ENCODE assay signal across 8 cellular contexts in the genomic region with DNA sequence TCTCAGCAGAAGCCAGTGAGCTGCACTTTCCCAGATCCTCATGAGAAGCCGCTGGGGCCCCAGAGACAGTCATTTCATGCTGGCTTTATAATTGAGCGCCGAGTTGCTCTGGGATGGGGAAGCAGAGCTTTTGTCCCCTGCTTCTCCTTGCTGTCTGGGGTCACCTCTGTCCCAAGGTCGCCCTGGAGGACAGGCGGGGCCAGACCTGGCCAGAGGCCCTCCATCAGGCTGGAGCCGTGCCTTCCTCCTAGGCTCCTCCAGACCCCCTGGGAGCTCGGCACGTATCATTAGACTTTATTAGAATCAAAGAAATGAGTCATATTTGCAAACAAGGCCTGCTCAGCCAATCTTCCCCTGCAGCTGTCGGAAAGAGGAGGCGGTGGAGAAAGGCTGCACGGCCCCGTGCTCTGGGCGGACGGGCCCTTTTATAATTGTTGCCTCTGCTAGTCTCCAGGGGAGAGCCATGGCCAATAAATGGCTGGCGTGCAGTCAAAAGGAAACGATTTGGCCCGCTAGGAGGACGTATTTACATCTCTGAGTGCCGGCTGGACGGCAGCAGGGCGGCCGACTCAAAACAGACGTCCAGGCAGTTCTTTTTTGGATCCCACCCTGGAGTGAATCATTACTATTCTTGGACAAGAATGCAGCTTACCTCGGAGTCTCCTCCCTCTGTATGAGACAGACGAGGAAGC. TPM values are rescaled to one million over a fixed set of nuclear protein-coding genes. Genes with fewer than 3 reads are reported as not detected.
DNase-seq lines count a peak whose midpoint lies in the region; ATAC-seq, FAIRE-seq and TF ChIP-seq lines count a peak whose summit lies in the region.

No MANE protein-coding gene starts in this region.

- intact Hi-C loops in pancreas (cut with DNase I) = no loop called here

- peaks cover 2% of the 10 kb centered on the region for H3K4me1 Mint-ChIP-seq in activated naive CD8-positive, alpha-beta T cell treated with anti-CD3 and anti-CD28 coated beads, Interleukin-2, amount 50 U/mL, for 24 hours

- 32 to 33% methylated on average over 24 to 25 of the region's 25 CpGs for WGBS in pancreas, 2 donors

- peaks cover 15% of the 10 kb centered on the region for H3K4me1 ChIP-seq in RWPE2 (ENCODE audit: insufficient read depth, poor library complexity, severe bottlenecking)
- peaks cover 0 to 25% (median 9%) of the 10 kb centered on the region in 3 donors for H3K4me1 ChIP-seq in pancreas

- no peaks in the 10 kb centered on the region for H3K27me3 Mint-ChIP-seq in activated naive CD8-positive, alpha-beta T cell treated with anti-CD3 and anti-CD28 coated beads, Interleukin-2, amount 50 U/mL, for 24 hours

- H3K4me3 ChIP-seq in RWPE2 (ENCODE audit: severe bottlenecking) (no peak overlapping the region), pancreas (no peak overlapping the region)

- H3K9me3 ChIP-seq in RWPE2 (ENCODE audit: severe bottlenecking) = no peaks in the 10 kb centered on the region
- H3K9me3 ChIP-seq in pancreas = no peaks in the 10 kb centered on the region

- H3K27ac Mint-ChIP-seq in activated naive CD8-positive, alpha-beta T cell treated with anti-CD3 and anti-CD28 coated beads, Interleukin-2, amount 50 U/mL, for 24 hours = no peak overlapping the region

- H3K27me3 ChIP-seq in RWPE2 (ENCODE audit: insufficient read depth, poor library complexity, severe bottlenecking) (no peaks in the 10 kb centered on the region), pancreas (no peaks in the 10 kb centered on the region)

- H3K36me3 Mint-ChIP-seq in activated naive CD8-positive, alpha-beta T cell treated with anti-CD3 and anti-CD28 coated beads, Interleukin-2, amount 50 U/mL, for 24 hours (ENCODE audit: low read depth) = peaks cover 34% of the 10 kb centered on the region

- no peak overlapping the region for H3K4me3 Mint-ChIP-seq in activated naive CD8-positive, alpha-beta T cell treated with anti-CD3 and anti-CD28 coated beads, Interleukin-2, amount 50 U/mL, for 24 hours

- TF ChIP-seq CTCF in RWPE2 (IDR thresholded peaks at IDR 0.05; ENCODE audit: poor library complexity, severe bottlenecking) (no peak), pancreas (IDR thresholded peaks at IDR 0.05) (no peak)

- H3K36me3 ChIP-seq in RWPE2 (ENCODE audit: low read depth) (peaks cover 2% of the 10 kb centered on the region; the same call in 1 of the 2 replicates), pancreas (no peaks in the 10 kb centered on the region)

- H3K9me3 Mint-ChIP-seq in activated naive CD8-positive, alpha-beta T cell treated with anti-CD3 and anti-CD28 coated beads, Interleukin-2, amount 50 U/mL, for 24 hours = no peaks in the 10 kb centered on the region

- H3K27ac ChIP-seq in RWPE2 (ENCODE audit: poor library complexity, severe bottlenecking) (peak overlapping the region; percentile 76), pancreas (peak overlapping the region; percentile 79 to 90 (median 81))

- DNase-seq in GM03348 (ENCODE audit: low spot score) (peak; percentile 92), RWPE2 (ENCODE audit: low spot score) (no peak), frontal cortex (ENCODE audit: low spot score in 2 of 2) (peak; percentile 43 to 71), pancreas (peak; percentile 78 to 86 (median 82))
- no peak for DNase-seq in activated naive CD8-positive, alpha-beta T cell treated with anti-CD3 and anti-CD28 coated beads, Interleukin-2, amount 50 U/mL, for 24 hours

- FAIRE-seq in frontal cortex (lab: Jason Lieb, UNC) = no peak
- FAIRE-seq in pancreas (lab: Jason Lieb, UNC) = peak; percentile 85

- ATAC-seq in RWPE2 (ENCODE audit: low read depth) (peak; percentile 75), pancreas (peak; percentile 76 to 90 (median 86)), HG03520 (IDR thresholded peaks at IDR 0.05; ENCODE audit: unreplicated experiment) (no peak), GM21825 (IDR thresholded peaks at IDR 0.05; ENCODE audit: unreplicated experiment) (no peak), HG02870 (IDR thresholded peaks at IDR 0.05; ENCODE audit: unreplicated experiment) (no peak)
- ATAC-seq in activated naive CD8-positive, alpha-beta T cell treated with anti-CD3 and anti-CD28 coated beads, Interleukin-2, amount 50 U/mL, for 24 hours = no peak

RNA-seq across cellular contexts. Expression of gene SLC6A6, which starts 50.4 kb away (rescaled TPM):
- total RNA-seq in frontal cortex (15.1 TPM), pancreas (10 to 100 TPM in 2 of 6 donors, 1 to 10 TPM in 4; 2.1 to 11.6 (median 3.4) TPM)
- polyA plus RNA-seq in pancreas = 1 to 10 TPM; 2.4 to 6.1 TPM

Comparison
In these comparisons a context has a peak if more than half of its experiments do, and no peak if none do; other contexts are left out.
1. DNase-seq: peak in GM03348 (single experiment), frontal cortex (2 of 2) and pancreas (6 of 6); none in RWPE2 (single experiment) and activated naive CD8-positive, alpha-beta T cell treated with anti-CD3 and anti-CD28 coated beads, Interleukin-2, amount 50 U/mL, for 24 hours (single experiment).
2. ATAC-seq: peak in RWPE2 (single experiment) and pancreas (4 of 4); none in activated naive CD8-positive, alpha-beta T cell treated with anti-CD3 and anti-CD28 coated beads, Interleukin-2, amount 50 U/mL, for 24 hours (single experiment), HG03520 (single experiment), GM21825 (single experiment) and HG02870 (single experiment).